21 cellular contexts compared by ENCODE assay signal in the genomic region with DNA sequence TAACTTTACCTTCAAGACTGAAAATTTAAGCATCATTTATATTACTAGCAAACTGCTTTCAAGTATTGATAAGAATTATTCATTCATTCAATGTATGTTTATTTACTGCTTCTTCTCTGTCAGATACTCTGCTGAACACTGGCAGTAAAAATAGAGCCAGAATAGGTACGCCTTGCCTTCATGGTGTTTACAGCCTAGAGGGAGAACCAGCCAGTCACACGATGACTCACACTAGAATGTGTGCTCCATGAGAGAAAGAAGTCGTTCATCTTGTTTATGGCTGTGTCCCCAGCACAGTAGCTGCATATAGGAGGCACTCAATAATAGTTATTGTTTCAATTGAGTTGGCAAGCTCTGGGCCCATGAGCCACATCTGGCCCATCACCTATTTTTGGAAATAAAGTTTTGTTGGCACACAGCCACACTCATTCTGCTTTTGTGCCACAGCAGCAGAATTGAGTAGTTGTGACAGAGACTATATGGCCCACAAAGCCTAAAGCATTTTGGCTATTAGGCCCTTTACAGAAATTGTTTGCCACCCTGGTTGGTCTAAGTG.
DNase-seq lines count a peak whose midpoint lies in the region; ATAC-seq, FAIRE-seq and TF ChIP-seq lines count a peak whose summit lies in the region.
"Had no signal": no experiment of that assay in that cellular context is flagged by ENCODE, and none has a peak within 500 bp of the region (broad histone marks: within the 10 kb centered on the region; RNA-seq: fewer than 3 reads in every experiment).

No MANE protein-coding gene starts in this region.

- no peak overlapping the region for H2AFZ ChIP-seq in KMS-11 (ENCODE audit: low read depth)
- H2AFZ ChIP-seq in mesenchymal stem cell (ENCODE audit: low read depth, low read length): no peak overlapping the region
- H2AFZ ChIP-seq: neural progenitor cell had no signal

- 67% methylated on average over 3 of the region's 3 CpGs for WGBS in mesenchymal stem cell

- FAIRE-seq in urothelium cell line (lab: Jason Lieb, UNC): no peak
- FAIRE-seq: small intestine had no signal

- peaks cover 2% of the 10 kb centered on the region for H3K79me1 ChIP-seq in mesenchymal stem cell (replicated peaks; ENCODE audit: low read length, poor library complexity, severe bottlenecking)

- no peak overlapping the region for H2BK15ac ChIP-seq in mesenchymal stem cell (ENCODE audit: low read depth, poor library complexity, severe bottlenecking)

- no peak overlapping the region for H2BK5ac ChIP-seq in mesenchymal stem cell (ENCODE audit: low read depth, low read length, poor library complexity, severe bottlenecking)

- H3K4ac ChIP-seq in mesenchymal stem cell (ENCODE audit: low read depth in 1 of 2, low read length in 2 of 2): no peak overlapping the region

- no peak overlapping the region for H4K91ac ChIP-seq in mesenchymal stem cell (ENCODE audit: low read length)

- H3K4me1 Mint-ChIP-seq in CD4-positive, alpha-beta T cell (ENCODE audit: low read depth): peaks cover 77% of the 10 kb centered on the region
- H3K4me1 Mint-ChIP-seq: neural progenitor cell had no signal

- H2BK12ac ChIP-seq in mesenchymal stem cell (ENCODE audit: low read length in 2 of 2): no peak overlapping the region

- no peak overlapping the region for H3K14ac ChIP-seq in mesenchymal stem cell (ENCODE audit: low read length in 2 of 2)

- no peak overlapping the region for H3K27ac ChIP-seq in CD4-positive, alpha-beta T cell (ENCODE audit: low read depth, low read length)
- H3K27ac ChIP-seq in KMS-11 (no peak overlapping the region; the same call in 1 of the 2 replicates), cingulate gyrus (ENCODE audit: low read depth, low read length) (peak overlapping the region; percentile 55), mesenchymal stem cell (ENCODE audit: low read length, poor library complexity, severe bottlenecking) (no peak overlapping the region)
- H3K27ac ChIP-seq: cardiac muscle cell, neural progenitor cell, SK-N-MC had no signal

- H3K27me3 ChIP-seq in CD4-positive, alpha-beta T cell (ENCODE audit: control insufficient read depth, insufficient read depth, low read length): no peaks in the 10 kb centered on the region
- H3K27me3 ChIP-seq in KMS-11 (ENCODE audit: insufficient read depth, low read depth) (no peaks in the 10 kb centered on the region), mesenchymal stem cell (ENCODE audit: control insufficient read depth in 1 of 2, insufficient read depth in 1 of 2, low read length in 2 of 2) (no peaks in the 10 kb centered on the region)
- H3K27me3 ChIP-seq: cardiac muscle cell, neural progenitor cell, tibial nerve had no signal

- H3K79me2 ChIP-seq in KMS-11 (ENCODE audit: insufficient read depth, low read depth): no peaks in the 10 kb centered on the region

- H3K4me2 ChIP-seq in KMS-11 (0 out of 2 replicates have a peak overlapping the region, but pooled peaks have one; percentile 14), mesenchymal stem cell (ENCODE audit: low read length, poor library complexity, severe bottlenecking) (no peak overlapping the region)
- H3K4me2 ChIP-seq: neural progenitor cell had no signal

- peaks cover 77% of the 10 kb centered on the region for H3K36me3 Mint-ChIP-seq in CD4-positive, alpha-beta T cell (ENCODE audit: low read depth)

- POLR2A ChIA-PET in CD4-positive, alpha-beta T cell (lab: Charles Lee): no interaction called here

- no peak overlapping the region for H3K18ac ChIP-seq in mesenchymal stem cell (ENCODE audit: low read depth in 1 of 2, low read length in 2 of 2)

- peak overlapping the region; percentile 50 for H3K27ac Mint-ChIP-seq in CD4-positive, alpha-beta T cell
- H3K27ac Mint-ChIP-seq: activated CD4-positive, alpha-beta memory T cell treated with anti-CD3 and anti-CD28 coated beads for 36 hours; mesothelial cell of epicardium; neural progenitor cell; T-helper 2 cell treated with Interferon-gamma antibody and Interleukin-4, amounts not matched to agents 5 μg/mL and 100 μg/mL, for 36 hours had no signal

- no peak overlapping the region for H3K23ac ChIP-seq in mesenchymal stem cell (ENCODE audit: low read length in 2 of 2)

- TF ChIP-seq CTCF in CD4-positive, alpha-beta T cell (IDR thresholded peaks at IDR 0.05): no peak
- no peak for TF ChIP-seq CTCF in KMS-11 (conservative IDR thresholded peaks at IDR 0.05; ENCODE audit: low read depth, low read length)

- no peak overlapping the region for H2BK120ac ChIP-seq in mesenchymal stem cell (ENCODE audit: low read depth, low read length)

- H3K9me3 Mint-ChIP-seq in CD4-positive, alpha-beta T cell: no peaks in the 10 kb centered on the region
- H3K9me3 Mint-ChIP-seq: activated CD4-positive, alpha-beta memory T cell treated with anti-CD3 and anti-CD28 coated beads for 36 hours; neural progenitor cell; T-helper 2 cell treated with Interferon-gamma antibody and Interleukin-4, amounts not matched to agents 5 μg/mL and 100 μg/mL, for 36 hours had no signal

- no peak overlapping the region for H2AK5ac ChIP-seq in mesenchymal stem cell (ENCODE audit: low read length, severe bottlenecking)

- intact Hi-C loops in CD4-positive, alpha-beta T cell (cut with DNase I, micrococcal nuclease): no loop called here

- H3K4me3 ChIP-seq in KMS-11 (IDR thresholded peaks at IDR 0.05; ENCODE audit: insufficient read depth, low read depth, low read length) (no peak overlapping the region), mesenchymal stem cell (ENCODE audit: insufficient read depth in 1 of 2, low read depth in 1 of 2, low read length in 2 of 2) (no peak overlapping the region)
- H3K4me3 ChIP-seq: cardiac muscle cell, HAP-1, neural progenitor cell, SK-N-MC, tibial nerve had no signal

- H3K4me1 ChIP-seq in KMS-11 (ENCODE audit: low read depth, poor library complexity, severe bottlenecking) (peaks cover 17% of the 10 kb centered on the region), mesenchymal stem cell (ENCODE audit: control insufficient read depth, insufficient read depth, low read depth, low read length) (peaks cover 2% of the 10 kb centered on the region)

- H3K9me3 ChIP-seq in CD4-positive, alpha-beta T cell (ENCODE audit: control insufficient read depth, low read length): no peaks in the 10 kb centered on the region
- no peaks in the 10 kb centered on the region for H3K9me3 ChIP-seq in mesenchymal stem cell (ENCODE audit: control insufficient read depth, low read length)
- H3K9me3 ChIP-seq: HAP-1, tibial nerve had no signal

- no peaks in the 10 kb centered on the region for H3K27me3 Mint-ChIP-seq in CD4-positive, alpha-beta T cell
- H3K27me3 Mint-ChIP-seq: activated CD4-positive, alpha-beta memory T cell treated with anti-CD3 and anti-CD28 coated beads for 36 hours had no signal

- H3K9ac ChIP-seq in KMS-11: no peak overlapping the region
- H3K9ac ChIP-seq in mesenchymal stem cell (ENCODE audit: low read length): no peak overlapping the region
- H3K9ac ChIP-seq: neural progenitor cell had no signal

- DNase-seq in CD4-positive, alpha-beta T cell: no peak
- peak; percentile 20 for DNase-seq in mesenchymal stem cell
- no peak for DNase-seq in H4 (ENCODE audit: low spot score)
- DNase-seq in NCI-H128 (lab: John Stamatoyannopoulos, UW; ENCODE audit: unreplicated experiment): no peak
- DNase-seq in urothelium cell line (ENCODE audit: low spot score): no peak
- no peak for DNase-seq in CD1c-positive myeloid dendritic cell (ENCODE audit: extremely low spot score)
- DNase-seq: activated CD4-positive, alpha-beta memory T cell treated with anti-CD3 and anti-CD28 coated beads for 36 hours; activated gamma-delta T cell; DMS79; small intestine; stimulated activated CD4-positive, alpha-beta T cell treated with anti-CD3 and anti-CD28 coated beads, Interleukin-2, amount 100 ng/mL, for 48 hours; stimulated activated naive CD8-positive, alpha-beta T cell treated with anti-CD3 and anti-CD28 coated beads, Interleukin-15, Interleukin-2, amounts not matched to agents 100 U/mL and 50 U/mL, for 24 hours had no signal

- no peak overlapping the region for H4K8ac ChIP-seq in mesenchymal stem cell (ENCODE audit: low read length)

- no peak overlapping the region for H3K4me3 Mint-ChIP-seq in CD4-positive, alpha-beta T cell
- H3K4me3 Mint-ChIP-seq: activated CD4-positive, alpha-beta memory T cell treated with anti-CD3 and anti-CD28 coated beads for 36 hours; mesothelial cell of epicardium; neural progenitor cell; T-helper 2 cell treated with Interferon-gamma antibody and Interleukin-4, amounts not matched to agents 5 μg/mL and 100 μg/mL, for 36 hours had no signal

- no peak for ATAC-seq in CD4-positive, alpha-beta T cell (ENCODE audit: poor library complexity)
- ATAC-seq: stimulated activated naive CD8-positive, alpha-beta T cell treated with anti-CD3 and anti-CD28 coated beads, Interleukin-15, Interleukin-2, amounts not matched to agents 100 U/mL and 50 U/mL, for 24 hours had no signal

- CTCF ChIA-PET in CD4-positive, alpha-beta T cell (lab: Charles Lee): interaction anchor here (1.0 kb wide), 1 partner anchor 25 kb away, joined by 4 read pairs; no protein-coding TSS in a partner anchor

- H3K36me3 ChIP-seq in KMS-11 (ENCODE audit: insufficient read depth) (no peaks in the 10 kb centered on the region), mesenchymal stem cell (ENCODE audit: control insufficient read depth in 1 of 2, insufficient read depth in 2 of 2, low read depth in 1 of 2, low read length in 2 of 2) (peaks cover 8 to 10% of the 10 kb centered on the region in 2 experiments)

- no peaks in the 10 kb centered on the region for H4K20me1 ChIP-seq in KMS-11 (ENCODE audit: insufficient read depth)
